24 cellular contexts compared by ENCODE assay signal in genomic region chr4:136818811-136819210, GRCh38.
DNase-seq lines count a peak whose midpoint lies in the region; ATAC-seq and TF ChIP-seq lines count a peak whose summit lies in the region.
"Had no signal": no experiment of that assay in that cellular context is flagged by ENCODE, and none has a peak within 500 bp of the region (broad histone marks: within the 10 kb centered on the region; RNA-seq: fewer than 3 reads in every experiment).

No MANE protein-coding gene starts in this region.

- peak; percentile 39; the same call in 1 of the 3 replicates for ATAC-seq in DND-41 (ENCODE audit: insufficient read depth, low read depth)
- ATAC-seq in GM18520 (IDR thresholded peaks at IDR 0.05; ENCODE audit: unreplicated experiment) = no peak
- ATAC-seq: activated CD4-positive, CD25-positive, alpha-beta regulatory T cell treated with anti-CD3 and anti-CD28 coated beads, Interleukin-2, amount 50 U/mL, for 24 hours; activated CD8-positive, alpha-beta T cell treated with anti-CD3 and anti-CD28 coated beads, Interleukin-2, amount 10 ng/mL, durations not matched to agents 7 days and 5 days; stimulated activated memory B cell treated with anti-CD40 and anti-IgM and Interleukin-4, amounts not matched to agents 10 μg/mL and 1 μg/mL and 100 μg/mL, for 72 hours had no signal

- H3K4me1 ChIP-seq in DND-41 (ENCODE audit: insufficient read depth, low read length) = no peaks in the 10 kb centered on the region
- H3K4me1 ChIP-seq: BLaER1 had no signal

- DNase-seq in DND-41 (no peak), OCI-M2 (lab: John Stamatoyannopoulos, UW; ENCODE audit: unreplicated experiment) (peak; percentile 13), brain microvascular endothelial cell (peak; percentile 34), iris pigment epithelial cell (ENCODE audit: low read depth) (peak; percentile 20), 8988T (no peak), WERI-Rb-1 (no peak), NCI-H1930 (lab: John Stamatoyannopoulos, UW) (no peak)
- DNase-seq: ACHN; activated CD8-positive, alpha-beta T cell treated with anti-CD3 and anti-CD28 coated beads, Interleukin-2, amount 10 ng/mL, durations not matched to agents 7 days and 5 days; activated effector memory CD4-positive, alpha-beta T cell treated with anti-CD3 and anti-CD28 coated beads, Interleukin-2, amount 50 U/mL, for 16 hours; COR-L47; cortex of kidney; head of caudate nucleus; mesendoderm; naive B cell; NCI-H1092; NCI-H187 treated with DMSO at 0.1 percent for 48 hours; T1000 had no signal

- H3K36me3 ChIP-seq in DND-41 (ENCODE audit: insufficient read depth, low read length) (no peaks in the 10 kb centered on the region), brain microvascular endothelial cell (replicated peaks) (no peaks in the 10 kb centered on the region), WERI-Rb-1 (no peaks in the 10 kb centered on the region)
- H3K36me3 ChIP-seq: BLaER1, cardiac muscle cell had no signal

- H3K27me3 ChIP-seq in DND-41 (ENCODE audit: insufficient read depth, low read length, poor library complexity) = no peaks in the 10 kb centered on the region
- no peaks in the 10 kb centered on the region for H3K27me3 ChIP-seq in brain microvascular endothelial cell (replicated peaks)
- H3K27me3 ChIP-seq in WERI-Rb-1 (ENCODE audit: insufficient read depth, low read depth, severe bottlenecking) = no peaks in the 10 kb centered on the region
- H3K27me3 ChIP-seq: BLaER1, cardiac muscle cell had no signal

- no peak overlapping the region for H3K27ac ChIP-seq in DND-41 (ENCODE audit: low read length)
- H3K27ac ChIP-seq in brain microvascular endothelial cell = no peak overlapping the region
- H3K27ac ChIP-seq in WERI-Rb-1 = no peak overlapping the region
- H3K27ac ChIP-seq: BLaER1, cardiac muscle cell, skin epidermis had no signal

- in situ Hi-C loops in brain microvascular endothelial cell (cut with HindIII; ENCODE audit: low pct_ligation_motif_present, low sequenced_read_pairs) = no loop called here

- no peak overlapping the region for H2AFZ ChIP-seq in DND-41 (ENCODE audit: low read depth, low read length)

- no peaks in the 10 kb centered on the region for H4K20me1 ChIP-seq in DND-41 (ENCODE audit: insufficient read depth, low read length)
- H4K20me1 ChIP-seq: BLaER1 had no signal

- H3K9me3 ChIP-seq in DND-41 (ENCODE audit: insufficient read depth, low read length, severe bottlenecking) (no peaks in the 10 kb centered on the region), WERI-Rb-1 (ENCODE audit: severe bottlenecking) (no peaks in the 10 kb centered on the region)
- H3K9me3 ChIP-seq: BLaER1 had no signal

- H3K9ac ChIP-seq in DND-41 (ENCODE audit: low read depth, low read length) = no peak overlapping the region
- H3K9ac ChIP-seq: BLaER1 had no signal

- no peak overlapping the region for H3K4me2 ChIP-seq in DND-41 (ENCODE audit: insufficient read depth, low read length)
- H3K4me2 ChIP-seq: BLaER1 had no signal

- H3K4me3 ChIP-seq in DND-41 (ENCODE audit: low read depth in 1 of 2, low read length in 2 of 2) = no peak overlapping the region
- H3K4me3 ChIP-seq in brain microvascular endothelial cell (ENCODE audit: low read depth, low read length) = no peak overlapping the region
- H3K4me3 ChIP-seq in WERI-Rb-1 (ENCODE audit: low read depth, low read length) = no peak overlapping the region
- H3K4me3 ChIP-seq: BLaER1, cardiac muscle cell, skin epidermis had no signal

- TF ChIP-seq CTCF in DND-41 (IDR thresholded peaks at IDR 0.05; ENCODE audit: borderline replicate concordance, extremely low read depth, low read length, poor library complexity, severe bottlenecking) = no peak
- no peak for TF ChIP-seq CTCF in brain microvascular endothelial cell (IDR thresholded peaks at IDR 0.05; ENCODE audit: low read depth, low read length, missing control alignments)
- no peak for TF ChIP-seq CTCF in WERI-Rb-1 (IDR thresholded peaks at IDR 0.05; ENCODE audit: low read depth, low read length)

- H3K79me2 ChIP-seq in DND-41 (ENCODE audit: insufficient read depth, low read length) = no peaks in the 10 kb centered on the region

Comparison
In these comparisons a context has a peak if more than half of its experiments do, and no peak if none do; other contexts are left out.
1. DNase-seq: peak in OCI-M2 (single experiment), brain microvascular endothelial cell (single experiment) and iris pigment epithelial cell (single experiment); none in DND-41 (single experiment), 8988T (single experiment), WERI-Rb-1 (single experiment) and NCI-H1930 (0 of 2).